In genomic region chr12:93089805-93090569, GRCh38 we compare ENCODE assay signal across 1 cellular context.
TF ChIP-seq lines count a peak whose summit lies in the region.

No MANE protein-coding gene starts in this region.

TF ChIP-seq in K562, 482 proteins besides CTCF, POLR2A, EP300 and RAD21 (continued from another document and continues in another):
- TF ChIP-seq CREB5 (CRISPR knock-in tag; IDR thresholded peaks at IDR 0.05) (no peak), ZNF76 (CRISPR knock-in tag; IDR thresholded peaks at IDR 0.05; ENCODE audit: borderline replicate concordance) (no peak), ZNF395 (CRISPR knock-in tag; IDR thresholded peaks at IDR 0.05) (no peak), ZEB2 (IDR thresholded peaks at IDR 0.05) (no peak), ZNF274 (IDR thresholded peaks at IDR 0.05; ENCODE audit: borderline replicate concordance, low read depth, low read length) (no peak), ZFP36 (IDR thresholded peaks at IDR 0.05; ENCODE audit: low read depth, low read length, partially characterized antibody) (peak; percentile 9), CREM (IDR thresholded peaks at IDR 0.05; ENCODE audit: low read depth) (peak; percentile 60), POLR2H (tag; IDR thresholded peaks at IDR 0.05; ENCODE audit: low read depth) (no peak), BRF1 (IDR thresholded peaks at IDR 0.05; ENCODE audit: borderline replicate concordance, extremely low read depth, insufficient read length) (no peak), ZBTB1 (CRISPR knock-in tag; IDR thresholded peaks at IDR 0.05; ENCODE audit: borderline replicate concordance, low read depth) (no peak), ZNF407 (IDR thresholded peaks at IDR 0.05; ENCODE audit: low read depth) (no peak), KAT2B (IDR thresholded peaks at IDR 0.05; ENCODE audit: low read depth, low read length) (no peak), ATF3 (IDR thresholded peaks at IDR 0.05) (peak; percentile 61), ATF3 (CRISPR knock-in tag; conservative IDR thresholded peaks at IDR 0.05) (no peak), NFXL1 (CRISPR knock-in tag; IDR thresholded peaks at IDR 0.05) (no peak), CEBPG (CRISPR knock-in tag; IDR thresholded peaks at IDR 0.05) (no peak), CEBPG (tag; conservative IDR thresholded peaks at IDR 0.05 in 1 of 2, IDR thresholded peaks at IDR 0.05 in 1 of 2) (peak in 1 of 2 experiments; percentile 21; a peak in 1 of 4 replicates), RBFOX2 (IDR thresholded peaks at IDR 0.05; ENCODE audit: low read depth, low read length) (no peak), ZNF143 (CRISPR knock-in tag; IDR thresholded peaks at IDR 0.05) (no peak), ZSCAN32 (CRISPR knock-in tag; IDR thresholded peaks at IDR 0.05) (no peak), SRF (CRISPR knock-in tag; IDR thresholded peaks at IDR 0.05) (no peak), FOXM1 (IDR thresholded peaks at IDR 0.05; ENCODE audit: low read depth) (no peak), FOXM1 (CRISPR knock-in tag; IDR thresholded peaks at IDR 0.05; ENCODE audit: low read depth) (no peak), ZBTB33 (CRISPR knock-in tag; IDR thresholded peaks at IDR 0.05) (no peak), ZC3H11A (IDR thresholded peaks at IDR 0.05; ENCODE audit: low read depth, low read length) (no peak), DIDO1 (tag; IDR thresholded peaks at IDR 0.05; ENCODE audit: low read depth) (no peak), SPI1 (IDR thresholded peaks at IDR 0.05; ENCODE audit: borderline replicate concordance, low read depth, low read length) (peak; percentile 48; the same call in 1 of the 2 replicates), ZNF57 (CRISPR knock-in tag; IDR thresholded peaks at IDR 0.05) (no peak), TEAD2 (tag; IDR thresholded peaks at IDR 0.05) (no peak), FOXA3 (CRISPR knock-in tag; conservative IDR thresholded peaks at IDR 0.05 in 1 of 2, IDR thresholded peaks at IDR 0.05 in 1 of 2) (no peak), PHB2 (IDR thresholded peaks at IDR 0.05; ENCODE audit: low read depth) (no peak), CBFB (CRISPR knock-in tag; IDR thresholded peaks at IDR 0.05) (no peak), ZNF780A (CRISPR knock-in tag; IDR thresholded peaks at IDR 0.05) (no peak), ZNF134 (CRISPR knock-in tag; conservative IDR thresholded peaks at IDR 0.05) (no peak), PTRF (tag; IDR thresholded peaks at IDR 0.05) (no peak), ZZZ3 (IDR thresholded peaks at IDR 0.05) (no peak), ZNF583 (CRISPR knock-in tag; IDR thresholded peaks at IDR 0.05) (no peak), ELK3 (CRISPR knock-in tag; IDR thresholded peaks at IDR 0.05) (no peak), LARP7 (IDR thresholded peaks at IDR 0.05) (no peak), HINFP (tag; conservative IDR thresholded peaks at IDR 0.05; ENCODE audit: low read depth) (no peak), SMARCC2 (IDR thresholded peaks at IDR 0.05; ENCODE audit: low read depth) (no peak)
- TF ChIP-seq, protein P1, sequence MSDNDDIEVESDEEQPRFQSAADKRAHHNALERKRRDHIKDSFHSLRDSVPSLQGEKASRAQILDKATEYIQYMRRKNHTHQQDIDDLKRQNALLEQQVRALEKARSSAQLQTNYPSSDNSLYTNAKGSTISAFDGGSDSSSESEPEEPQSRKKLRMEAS (CRISPR knock-in tag; IDR thresholded peaks at IDR 0.05): no peak
- TF ChIP-seq, protein P2, sequence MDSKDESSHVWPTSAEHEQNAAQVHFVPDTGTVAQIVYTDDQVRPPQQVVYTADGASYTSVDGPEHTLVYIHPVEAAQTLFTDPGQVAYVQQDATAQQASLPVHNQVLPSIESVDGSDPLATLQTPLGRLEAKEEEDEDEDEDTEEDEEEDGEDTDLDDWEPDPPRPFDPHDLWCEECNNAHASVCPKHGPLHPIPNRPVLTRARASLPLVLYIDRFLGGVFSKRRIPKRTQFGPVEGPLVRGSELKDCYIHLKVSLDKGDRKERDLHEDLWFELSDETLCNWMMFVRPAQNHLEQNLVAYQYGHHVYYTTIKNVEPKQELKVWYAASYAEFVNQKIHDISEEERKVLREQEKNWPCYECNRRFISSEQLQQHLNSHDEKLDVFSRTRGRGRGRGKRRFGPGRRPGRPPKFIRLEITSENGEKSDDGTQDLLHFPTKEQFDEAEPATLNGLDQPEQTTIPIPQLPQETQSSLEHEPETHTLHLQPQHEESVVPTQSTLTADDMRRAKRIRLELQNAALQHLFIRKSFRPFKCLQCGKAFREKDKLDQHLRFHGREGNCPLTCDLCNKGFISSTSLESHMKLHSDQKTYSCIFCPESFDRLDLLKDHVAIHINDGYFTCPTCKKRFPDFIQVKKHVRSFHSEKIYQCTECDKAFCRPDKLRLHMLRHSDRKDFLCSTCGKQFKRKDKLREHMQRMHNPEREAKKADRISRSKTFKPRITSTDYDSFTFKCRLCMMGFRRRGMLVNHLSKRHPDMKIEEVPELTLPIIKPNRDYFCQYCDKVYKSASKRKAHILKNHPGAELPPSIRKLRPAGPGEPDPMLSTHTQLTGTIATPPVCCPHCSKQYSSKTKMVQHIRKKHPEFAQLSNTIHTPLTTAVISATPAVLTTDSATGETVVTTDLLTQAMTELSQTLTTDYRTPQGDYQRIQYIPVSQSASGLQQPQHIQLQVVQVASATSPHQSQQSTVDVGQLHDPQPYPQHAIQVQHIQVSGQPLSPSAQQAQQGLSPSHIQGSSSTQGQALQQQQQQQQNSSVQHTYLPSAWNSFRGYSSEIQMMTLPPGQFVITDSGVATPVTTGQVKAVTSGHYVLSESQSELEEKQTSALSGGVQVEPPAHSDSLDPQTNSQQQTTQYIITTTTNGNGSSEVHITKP (IDR thresholded peaks at IDR 0.05; ENCODE audit: partially characterized antibody): peak; percentile 53
- TF ChIP-seq, protein P3, sequence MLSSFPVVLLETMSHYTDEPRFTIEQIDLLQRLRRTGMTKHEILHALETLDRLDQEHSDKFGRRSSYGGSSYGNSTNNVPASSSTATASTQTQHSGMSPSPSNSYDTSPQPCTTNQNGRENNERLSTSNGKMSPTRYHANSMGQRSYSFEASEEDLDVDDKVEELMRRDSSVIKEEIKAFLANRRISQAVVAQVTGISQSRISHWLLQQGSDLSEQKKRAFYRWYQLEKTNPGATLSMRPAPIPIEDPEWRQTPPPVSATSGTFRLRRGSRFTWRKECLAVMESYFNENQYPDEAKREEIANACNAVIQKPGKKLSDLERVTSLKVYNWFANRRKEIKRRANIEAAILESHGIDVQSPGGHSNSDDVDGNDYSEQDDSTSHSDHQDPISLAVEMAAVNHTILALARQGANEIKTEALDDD (IDR thresholded peaks at IDR 0.05): no peak
